Comparison of ENCODE assay signal across 13 cellular contexts in the genomic region with DNA sequence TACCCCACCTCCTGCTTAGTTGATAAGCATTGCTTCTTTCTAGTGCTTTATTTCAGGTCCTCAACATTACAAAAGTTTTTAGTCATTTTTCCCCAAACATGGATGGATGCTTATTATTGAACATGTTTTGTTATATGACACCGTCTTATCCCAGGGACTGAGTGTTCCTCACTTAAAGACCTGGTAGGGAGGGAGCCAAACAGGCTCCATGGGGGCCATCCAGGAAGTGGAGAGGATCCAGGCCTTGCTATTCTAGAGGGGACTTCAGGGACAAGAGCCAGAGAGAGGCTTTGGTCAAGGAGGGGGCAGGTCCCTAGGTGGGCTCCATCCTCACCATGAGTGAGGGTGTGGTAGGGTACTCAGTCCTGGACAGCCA. TPM values are rescaled to one million over a fixed set of nuclear protein-coding genes. Genes with fewer than 3 reads are reported as not detected.
A peak's percentile ranks its signal among the peaks of the same experiment; 100 is the strongest.
DNase-seq lines count a peak whose midpoint lies in the region; ATAC-seq, FAIRE-seq and TF ChIP-seq lines count a peak whose summit lies in the region.
"Had no signal": no experiment of that assay in that cellular context is flagged by ENCODE, and none has a peak within 500 bp of the region (broad histone marks: within the 10 kb centered on the region; RNA-seq: fewer than 3 reads in every experiment).

No MANE protein-coding gene starts in this region.

- H3K9ac ChIP-seq in HepG2 (ENCODE audit: insufficient read depth, low read depth, low read length): no peak overlapping the region
- H3K9ac ChIP-seq in OCI-LY3 (ENCODE audit: low read length): no peak overlapping the region

- H3K36me3 ChIP-seq in HepG2 (replicated peaks in 1 of 2; ENCODE audit: control insufficient read depth in 1 of 2, insufficient read depth in 2 of 2, low read length in 2 of 2): no peaks in the 10 kb centered on the region
- no peaks in the 10 kb centered on the region for H3K36me3 ChIP-seq in right lobe of liver
- H3K36me3 ChIP-seq in OCI-LY3 (replicated peaks; ENCODE audit: low read depth, low read length): no peaks in the 10 kb centered on the region
- H3K36me3 ChIP-seq in tibial artery: no peaks in the 10 kb centered on the region
- H3K36me3 ChIP-seq in pancreas: no peaks in the 10 kb centered on the region

- H3K4me3 Mint-ChIP-seq in glutamatergic neuron (ENCODE audit: unreplicated experiment): peak overlapping the region; percentile 88

- H3K4me2 ChIP-seq in HepG2 (ENCODE audit: low read depth, low read length) (no peak overlapping the region; the same call in 1 of the 2 replicates), OCI-LY3 (ENCODE audit: low read length) (peak overlapping the region; percentile 72)

- CTCF ChIA-PET in HepG2 (lab: Yijun Ruan, JAX; ENCODE audit: low intra/inter-chr PET ratio, low total read pairs): interaction anchor here (0.7 to 2.7 kb wide), 4 partner anchors 17 to 85 kb away, joined by 3 to 34 read pairs (median 14); a partner anchor contains a TSS

- no peak for TF ChIP-seq CTCF in HepG2 (CRISPR knock-in tag; IDR thresholded peaks at IDR 0.05)
- no peak for TF ChIP-seq CTCF in right lobe of liver (IDR thresholded peaks at IDR 0.05)
- no peak for TF ChIP-seq CTCF in OCI-LY3 (IDR thresholded peaks at IDR 0.05; ENCODE audit: low read depth, low read length)
- peak; percentile 65 for TF ChIP-seq CTCF in glutamatergic neuron (IDR thresholded peaks at IDR 0.05; ENCODE audit: partially characterized antibody, unreplicated experiment)
- TF ChIP-seq CTCF in tibial artery (IDR thresholded peaks at IDR 0.05): no peak
- TF ChIP-seq CTCF in pancreas (IDR thresholded peaks at IDR 0.05): peak in 1 of 4 donors; percentile 9

- no peak overlapping the region for H3K4me3 ChIP-seq in HepG2 (replicated peaks in 1 of 3; ENCODE audit: insufficient read depth in 1 of 3, low read depth in 2 of 3, low read length in 3 of 3)
- no peak overlapping the region for H3K4me3 ChIP-seq in right lobe of liver
- H3K4me3 ChIP-seq in OCI-LY3 (ENCODE audit: low read length): no peak overlapping the region
- H3K4me3 ChIP-seq in tibial artery: peak overlapping the region in 1 of 2 donors; percentile 34
- no peak overlapping the region for H3K4me3 ChIP-seq in pancreas

- DNase-seq in HepG2 (ENCODE audit: low spot score) (no peak), right lobe of liver (no peak), glutamatergic neuron (no peak), tibial artery (no peak), pancreas (no peak)
- no peak for DNase-seq in stimulated activated naive CD4-positive, alpha-beta T cell (lab: John Stamatoyannopoulos, UW)
- DNase-seq: AML-193 had no signal

- no peak for FAIRE-seq in HepG2 (lab: Jason Lieb, UNC)
- FAIRE-seq in pancreas (lab: Jason Lieb, UNC): no peak
- FAIRE-seq: bronchial epithelial cell had no signal

- TF ChIP-seq POLR2A in HepG2 (IDR thresholded peaks at IDR 0.05; ENCODE audit: insufficient read depth in 1 of 2, low read depth in 2 of 2, low read length in 2 of 2) (no peak), right lobe of liver (IDR thresholded peaks at IDR 0.05) (no peak)

- H4K20me1 ChIP-seq in HepG2 (ENCODE audit: insufficient read depth, low read length): peaks cover 3% of the 10 kb centered on the region; the same call in 1 of the 2 replicates
- no peaks in the 10 kb centered on the region for H4K20me1 ChIP-seq in OCI-LY3 (ENCODE audit: insufficient read depth, low read length)

- H3K36me3 Mint-ChIP-seq in glutamatergic neuron (ENCODE audit: unreplicated experiment): no peaks in the 10 kb centered on the region

- peaks cover 17% of the 10 kb centered on the region for H3K9me3 Mint-ChIP-seq in glutamatergic neuron (ENCODE audit: unreplicated experiment)

- peaks cover 22% of the 10 kb centered on the region for H3K4me1 Mint-ChIP-seq in glutamatergic neuron (ENCODE audit: low read depth, unreplicated experiment)

- no TSS peak for BruUV-seq in HepG2 (replicated peaks; lab: Mats Ljungman, UMichigan)

- H3K4me1 ChIP-seq in HepG2 (ENCODE audit: insufficient read depth, low read length) (peaks cover 15% of the 10 kb centered on the region), right lobe of liver (peaks cover 0 to 10% (median 0%) of the 10 kb centered on the region in 4 donors), OCI-LY3 (ENCODE audit: low read length) (peaks cover 3% of the 10 kb centered on the region; the same call in 1 of the 2 replicates), tibial artery (peaks cover 0 to 36% (median 20%) of the 10 kb centered on the region in 4 donors), pancreas (peaks cover 0 to 3% (median 0%) of the 10 kb centered on the region in 3 donors)

- no peak for TF ChIP-seq RAD21 in HepG2 (CRISPR knock-in tag; IDR thresholded peaks at IDR 0.05)

- 77% methylated on average over 1 of the region's 1 CpG for WGBS in HepG2 (ENCODE audit: low lambda C conversion rate)
- WGBS in right lobe of liver (ENCODE audit: insufficient coverage, low coverage, low lambda C conversion rate, missing lambda C conversion rate): 55% methylated on average over 1 of the region's 1 CpG
- WGBS in pancreas, 2 donors: 59 to 64% methylated on average over 1 of the region's 1 CpG

- H3K9me3 ChIP-seq in HepG2 (ENCODE audit: low read length) (no peaks in the 10 kb centered on the region), right lobe of liver (no peaks in the 10 kb centered on the region), OCI-LY3 (ENCODE audit: insufficient read depth, low read length) (no peaks in the 10 kb centered on the region), tibial artery (no peaks in the 10 kb centered on the region), pancreas (no peaks in the 10 kb centered on the region)

- H3K27ac Mint-ChIP-seq in glutamatergic neuron (ENCODE audit: unreplicated experiment): no peak overlapping the region

- H3K27ac ChIP-seq in HepG2 (ENCODE audit: extremely low read length, insufficient read depth, low read length) (no peak overlapping the region), right lobe of liver (no peak overlapping the region), OCI-LY3 (ENCODE audit: low read length) (no peak overlapping the region), tibial artery (no peak overlapping the region), pancreas (no peak overlapping the region)

- peaks cover 31 to 78% of the 10 kb centered on the region in 2 experiments for H3K27me3 ChIP-seq in HepG2 (ENCODE audit: control insufficient read depth in 1 of 2, insufficient read depth in 2 of 2, low read length in 2 of 2)
- peaks cover 4 to 45% of the 10 kb centered on the region in 2 donors for H3K27me3 ChIP-seq in right lobe of liver
- peaks cover 51% of the 10 kb centered on the region for H3K27me3 ChIP-seq in OCI-LY3 (ENCODE audit: low read depth, low read length)
- peaks cover 10 to 82% of the 10 kb centered on the region in 2 donors for H3K27me3 ChIP-seq in tibial artery
- peaks cover 0 to 69% (median 15%) of the 10 kb centered on the region in 4 donors for H3K27me3 ChIP-seq in pancreas

- ATAC-seq in HepG2 (peak; percentile 3; the same call in 2 of the 3 replicates), right lobe of liver (no peak), GM18519 (IDR thresholded peaks at IDR 0.05; ENCODE audit: low FRiP score, unreplicated experiment) (no peak), pancreas (no peak)

- no peaks in the 10 kb centered on the region for H3K79me2 ChIP-seq in HepG2 (ENCODE audit: insufficient read depth, low read length)
- no peaks in the 10 kb centered on the region for H3K79me2 ChIP-seq in OCI-LY3 (ENCODE audit: low read length)

- TF ChIP-seq EP300 in HepG2 (IDR thresholded peaks at IDR 0.05; ENCODE audit: low read depth in 2 of 2, low read length in 2 of 2) (no peak), HepG2 (CRISPR knock-in tag; IDR thresholded peaks at IDR 0.05; ENCODE audit: borderline replicate concordance) (no peak)

- H2AFZ ChIP-seq in HepG2 (ENCODE audit: low read length): no peak overlapping the region
- no peak overlapping the region for H2AFZ ChIP-seq in OCI-LY3 (ENCODE audit: low read depth, low read length)

- intact Hi-C loops in HepG2 (cut with micrococcal nuclease; ENCODE audit: unreplicated experiment): loop anchor here (1.0 to 2.0 kb wide), 3 partner anchors 17 to 82 kb away; a partner anchor contains a TSS
- intact Hi-C loops in right lobe of liver (cut with DNase I): loop anchor here in 1 of 2 donors (10.0 kb wide), 1 partner anchor 87 kb away; no protein-coding TSS in a partner anchor
- intact Hi-C loops in tibial artery (cut with DNase I; ENCODE audit: low total_unique reads): no loop called here
- intact Hi-C loops in pancreas (cut with DNase I): no loop called here

- peaks cover 34% of the 10 kb centered on the region for H3K27me3 Mint-ChIP-seq in glutamatergic neuron (ENCODE audit: unreplicated experiment)

- in situ Hi-C loops in HepG2 (cut with HindIII; ENCODE audit: extremely low pct_ligation_motif_present, low pct_unique_long_range_greater_than_20kb): loop anchor here (5.0 to 25.0 kb wide), 2 partner anchors 84 to 294 kb away; a partner anchor contains a TSS

- POLR2A ChIA-PET in HepG2 (lab: Yijun Ruan, JAX): interaction anchor here (2.0 kb wide), 1 partner anchor 17 kb away, joined by 7 read pairs; a partner anchor contains a TSS

RNA-seq across cellular contexts. Expression of a gene that starts 7.4 kb away (rescaled TPM):
- total RNA-seq in HepG2 (2016; rRNA removed; fragmentation: Illumina TruSeq; extraction: Trizol): not detected in 2 replicates
- total RNA-seq in HepG2 (2016; cell fraction: cytosol; rRNA removed; fragmentation: Illumina TruSeq; extraction: Trizol; ENCODE audit: low read depth): not detected in 2 replicates
- not detected in 2 replicates for total RNA-seq in HepG2 (2016; cell fraction: insoluble cytoplasmic fraction; rRNA removed; fragmentation: Illumina TruSeq; extraction: Trizol)
- total RNA-seq in HepG2 (2016; cell fraction: membrane; rRNA removed; fragmentation: Illumina TruSeq; extraction: Trizol): not detected in 2 replicates
- not detected in 2 replicates for total RNA-seq in HepG2 (2016; cell fraction: nucleus; rRNA removed; fragmentation: Illumina TruSeq; extraction: Trizol)
- not detected in 2 replicates for polyA plus RNA-seq in HepG2 (2011; rRNA removed)
- not detected in 2 replicates for polyA plus RNA-seq in HepG2 (2011; cell fraction: cytosol; rRNA removed)
- not detected in 2 replicates for polyA plus RNA-seq in HepG2 (2011; cell fraction: nucleus; rRNA removed)
- not detected in 2 replicates for polyA plus RNA-seq in HepG2 (2012)
- polyA plus RNA-seq in HepG2 (2016; cell fraction: cytosol; fragmentation: Illumina TruSeq; extraction: Trizol; ENCODE audit: low read depth): not detected in 2 replicates
- polyA plus RNA-seq in HepG2 (2016; cell fraction: insoluble cytoplasmic fraction; fragmentation: Illumina TruSeq; extraction: Trizol; ENCODE audit: low read depth): not detected in 2 replicates
- polyA plus RNA-seq in HepG2 (2016; cell fraction: membrane; fragmentation: Illumina TruSeq; extraction: Trizol; ENCODE audit: low read depth): not detected in 2 replicates
- not detected in 2 replicates for polyA plus RNA-seq in HepG2 (2016; cell fraction: nucleus; fragmentation: Illumina TruSeq; extraction: Trizol; ENCODE audit: insufficient read depth, low read depth)
- not detected in 2 replicates for polyA minus RNA-seq in HepG2 (2011; rRNA and poly(A)+ RNA removed; ENCODE audit: low replicate concordance)
- polyA minus RNA-seq in HepG2 (2011; cell fraction: cytosol; rRNA and poly(A)+ RNA removed): not detected in 2 replicates
- polyA minus RNA-seq in HepG2 (2011; cell fraction: nucleus; rRNA and poly(A)+ RNA removed): not detected in 2 replicates
- total RNA-seq in right lobe of liver: not detected
- total RNA-seq in glutamatergic neuron (ENCODE audit: unreplicated experiment): 0.59 TPM
- total RNA-seq in pancreas: not detected
- polyA plus RNA-seq in pancreas: not detected
- total RNA-seq: fibroblast of villous mesenchyme, HT-29, omental fat pad had no signal

RNA-seq across cellular contexts. Expression of a gene that starts 16.5 kb away (rescaled TPM):
- 20.5 and 22.0 TPM in 2 replicates for total RNA-seq in HepG2 (2016; rRNA removed; fragmentation: Illumina TruSeq; extraction: Trizol)
- total RNA-seq in HepG2 (2016; cell fraction: cytosol; rRNA removed; fragmentation: Illumina TruSeq; extraction: Trizol; ENCODE audit: low read depth): 1.4 and 2.3 TPM in 2 replicates
- 20.8 and 23.2 TPM in 2 replicates for total RNA-seq in HepG2 (2016; cell fraction: insoluble cytoplasmic fraction; rRNA removed; fragmentation: Illumina TruSeq; extraction: Trizol)
- 4.9 and 5.2 TPM in 2 replicates for total RNA-seq in HepG2 (2016; cell fraction: membrane; rRNA removed; fragmentation: Illumina TruSeq; extraction: Trizol)
- total RNA-seq in HepG2 (2016; cell fraction: nucleus; rRNA removed; fragmentation: Illumina TruSeq; extraction: Trizol): 19.7 and 20.2 TPM in 2 replicates
- 19.5 and 21.2 TPM in 2 replicates for polyA plus RNA-seq in HepG2 (2011; rRNA removed)
- polyA plus RNA-seq in HepG2 (2011; cell fraction: cytosol; rRNA removed): 10.3 and 11.2 TPM in 2 replicates
- polyA plus RNA-seq in HepG2 (2011; cell fraction: nucleus; rRNA removed): 59.7 and 75.5 TPM in 2 replicates
- polyA plus RNA-seq in HepG2 (2012): 11.5 and 13.6 TPM in 2 replicates
- 0.74 and 1.3 TPM in 2 replicates for polyA plus RNA-seq in HepG2 (2016; cell fraction: cytosol; fragmentation: Illumina TruSeq; extraction: Trizol; ENCODE audit: low read depth)
- 17.2 and 18.6 TPM in 2 replicates for polyA plus RNA-seq in HepG2 (2016; cell fraction: insoluble cytoplasmic fraction; fragmentation: Illumina TruSeq; extraction: Trizol; ENCODE audit: low read depth)
- polyA plus RNA-seq in HepG2 (2016; cell fraction: membrane; fragmentation: Illumina TruSeq; extraction: Trizol; ENCODE audit: low read depth): 2.2 and 2.4 TPM in 2 replicates
- polyA plus RNA-seq in HepG2 (2016; cell fraction: nucleus; fragmentation: Illumina TruSeq; extraction: Trizol; ENCODE audit: insufficient read depth, low read depth): 28.1 and 28.5 TPM in 2 replicates
- 14.3 and 18.0 TPM in 2 replicates for polyA minus RNA-seq in HepG2 (2011; rRNA and poly(A)+ RNA removed; ENCODE audit: low replicate concordance)
- polyA minus RNA-seq in HepG2 (2011; cell fraction: cytosol; rRNA and poly(A)+ RNA removed): 6.7 and 7.3 TPM in 2 replicates
- 25.9 and 33.6 TPM in 2 replicates for polyA minus RNA-seq in HepG2 (2011; cell fraction: nucleus; rRNA and poly(A)+ RNA removed)
- total RNA-seq in right lobe of liver: 1 to 10 TPM; 3.0 to 5.6 (median 3.7) TPM
- 10.1 TPM for total RNA-seq in glutamatergic neuron (ENCODE audit: unreplicated experiment)
- total RNA-seq in pancreas: 1 to 10 TPM; 2.4 to 4.4 (median 3.1) TPM
- polyA plus RNA-seq in pancreas: 1 to 10 TPM; 7.4 to 9.8 TPM
